8 cellular contexts compared by ENCODE assay signal in genomic region chr16:76531236-76531635, GRCh38.
"Had no signal": no experiment of that assay in that cellular context is flagged by ENCODE, and none has a peak within 500 bp of the region (broad histone marks: within the 10 kb centered on the region; RNA-seq: fewer than 3 reads in every experiment).

No MANE protein-coding gene starts in this region.

- H3K36me3 ChIP-seq: HAP-1 had no signal

- H3K27ac ChIP-seq: GM23248, HL-60 had no signal

- H3K9me3 ChIP-seq: HAP-1 had no signal

- H3K9ac ChIP-seq: GM23248 had no signal

- ATAC-seq: HCT116 had no signal

- H2AFZ ChIP-seq: GM23248 had no signal

- DNase-seq: GM23248, GOT3, H7, HFFc6, KBM-7 had no signal

- H3K4me3 ChIP-seq: GM23248, HAP-1 had no signal
